ENCODE assay signal across 8 cellular contexts in the genomic region with DNA sequence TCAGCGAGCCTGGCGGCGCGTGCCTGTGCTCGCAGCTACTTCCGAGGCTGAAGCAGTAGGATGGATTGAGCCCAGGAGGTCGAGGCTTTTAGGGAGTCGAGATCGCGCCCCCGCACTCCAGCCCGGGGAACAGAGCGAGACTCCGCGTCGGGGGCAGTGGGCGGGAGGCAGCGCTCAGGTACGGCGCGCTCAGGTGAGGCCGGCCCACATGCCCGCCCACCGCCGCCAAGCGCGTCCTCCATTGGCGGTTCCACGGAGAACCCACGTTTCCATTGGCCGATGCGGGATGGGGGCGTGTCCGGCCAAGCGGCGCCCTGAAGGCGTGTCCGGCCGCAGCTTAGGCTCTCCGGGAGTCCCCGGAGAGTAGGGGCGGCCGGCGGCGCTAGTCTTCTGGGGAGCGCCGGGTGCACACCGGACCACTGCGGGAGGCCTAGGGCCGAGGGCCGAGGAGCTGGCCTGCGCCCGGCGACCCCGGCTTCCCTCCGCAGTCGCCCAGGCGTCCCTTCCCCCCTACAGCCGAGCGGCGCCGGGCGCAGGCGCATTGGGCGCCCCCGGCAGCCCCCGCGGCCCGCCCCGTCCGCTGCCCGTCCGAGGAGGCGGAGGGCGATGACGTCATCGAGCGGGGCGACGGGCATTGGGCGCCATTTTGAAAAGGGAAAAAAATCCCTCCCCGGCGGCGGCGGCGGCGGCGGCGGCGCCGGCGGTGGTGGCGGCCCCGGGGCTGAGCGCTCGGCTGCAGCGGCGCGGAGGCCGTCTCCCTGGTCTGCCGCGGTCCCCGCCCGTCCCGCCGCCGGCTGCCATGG. TPM values are rescaled to one million over a fixed set of nuclear protein-coding genes. Genes with fewer than 3 reads are reported as not detected.
DNase-seq lines count a peak whose midpoint lies in the region; ATAC-seq, FAIRE-seq and TF ChIP-seq lines count a peak whose summit lies in the region.

TSS of gene PPP2R2D (plus strand) at position 659 of the 803 bp plus-strand sequence. CDS start at position 800, 141 bp downstream.

- peaks cover 2% of the 10 kb centered on the region for H3K36me3 Mint-ChIP-seq in progenitor cell of endocrine pancreas (ENCODE audit: insufficient read depth)

- peak within 1 kb of the TSS; percentile 90 for H3K4me3 Mint-ChIP-seq in progenitor cell of endocrine pancreas (ENCODE audit: low read depth)

- no peak for TF ChIP-seq POLR2A in GM12891 (IDR thresholded peaks at IDR 0.05; ENCODE audit: low read depth, low read length)

- H3K27ac ChIP-seq in upper lobe of right lung: peak within 1 kb of the TSS; percentile 95

- H3K36me3 ChIP-seq in upper lobe of right lung: no peaks in the 10 kb centered on the region

- intact Hi-C loops in T-helper 1 cell treated with Interleukin-12 subunit alpha and Interleukin-12 subunit beta and Interleukin-4 antibody, amounts not matched to agents 30 ng/mL and 1 ng/mL, for 36 hours (cut with micrococcal nuclease): loop anchor here (1.0 to 5.0 kb wide), 11 partner anchors 15 to 1760 kb away; partner anchors contain the start of genes BNIP3, INPP5A, LRRC27 and TUBGCP2
- intact Hi-C loops in left cardiac atrium (cut with DNase I) (loop anchor here in 1 of 2 donors (5.0 kb wide), 1 partner anchor 72 kb away; no protein-coding TSS in a partner anchor), upper lobe of right lung (cut with DNase I) (no loop called here)

- H3K4me3 ChIP-seq in upper lobe of right lung: peak within 1 kb of the TSS; percentile 87

- DNase-seq in GM12891 (ENCODE audit: insufficient read length, low spot score): peak; percentile 97
- DNase-seq in NCI-H1417 (lab: John Stamatoyannopoulos, UW): peak; percentile 89 to 94 (median 93)
- DNase-seq in amniotic epithelial cell (ENCODE audit: low read depth): peak; percentile 78
- peak; percentile 94 for DNase-seq in left cardiac atrium
- DNase-seq in progenitor cell of endocrine pancreas (ENCODE audit: low spot score, unreplicated experiment): peak; percentile 94
- DNase-seq in upper lobe of right lung: peak; percentile 98

- H3K27me3 Mint-ChIP-seq in progenitor cell of endocrine pancreas: peaks cover 17% of the 10 kb centered on the region

- H3K9me3 ChIP-seq in upper lobe of right lung: no peaks in the 10 kb centered on the region

- ATAC-seq in HG02763 (IDR thresholded peaks at IDR 0.05; ENCODE audit: unreplicated experiment) (peak; percentile 91), left cardiac atrium (peak; percentile 95 to 98), upper lobe of right lung (peak; percentile 96)

- H3K9me3 Mint-ChIP-seq in progenitor cell of endocrine pancreas (ENCODE audit: low read depth): no peaks in the 10 kb centered on the region

- H3K27ac Mint-ChIP-seq in progenitor cell of endocrine pancreas: peak within 1 kb of the TSS; percentile 95

- TF ChIP-seq CTCF in progenitor cell of endocrine pancreas (IDR thresholded peaks at IDR 0.05; ENCODE audit: unreplicated experiment): no peak
- TF ChIP-seq CTCF in upper lobe of right lung (IDR thresholded peaks at IDR 0.05): no peak

- peaks cover 20% of the 10 kb centered on the region for H3K4me1 Mint-ChIP-seq in progenitor cell of endocrine pancreas (ENCODE audit: low read depth)

- H3K27me3 ChIP-seq in upper lobe of right lung: peaks cover 11% of the 10 kb centered on the region

- H3K4me1 ChIP-seq in upper lobe of right lung: peaks cover 27% of the 10 kb centered on the region

- no peak for FAIRE-seq in GM12891 (lab: Jason Lieb, UNC)

TF ChIP-seq in GM12891, 5 proteins besides CTCF, POLR2A, EP300 and RAD21:
- TF ChIP-seq SPI1 (IDR thresholded peaks at IDR 0.05; ENCODE audit: low read depth, low read length): no peak
- no peak for TF ChIP-seq POLR2AphosphoS5 (IDR thresholded peaks at IDR 0.05; ENCODE audit: low read depth, low read length)
- TF ChIP-seq TAF1 (IDR thresholded peaks at IDR 0.05; ENCODE audit: low read depth, low read length): no peak
- TF ChIP-seq POU2F2 (IDR thresholded peaks at IDR 0.05; ENCODE audit: low read depth, low read length): no peak
- TF ChIP-seq PAX5 (IDR thresholded peaks at IDR 0.05; ENCODE audit: insufficient read depth, low read length, severe bottlenecking): no peak

RNA-seq across cellular contexts. Expression of gene PPP2R2D, which starts in this region (rescaled TPM):
- polyA plus RNA-seq in GM12891 (2012; ENCODE audit: low read depth, missing spikeins): 19.1 TPM
- 38.9 and 39.1 TPM in 2 replicates for total RNA-seq in T-helper 1 cell treated with Interleukin-12 subunit alpha and Interleukin-12 subunit beta and Interleukin-4 antibody, amounts not matched to agents 30 ng/mL and 1 ng/mL, for 36 hours
- total RNA-seq in left cardiac atrium (10 to 100 TPM; 30.0 to 38.4 TPM), progenitor cell of endocrine pancreas (41.1 and 43.6 TPM in 2 replicates), upper lobe of right lung (28.3 TPM)

Comparison
In these comparisons a context has a peak if more than half of its experiments do, and no peak if none do; other contexts are left out.
1. Peak in every context shown above with its lines: DNase-seq, ATAC-seq, H3K4me3 ChIP-seq and H3K27ac ChIP-seq.